Comparison of ENCODE assay signal across 5 cellular contexts in genomic region chr2:173737954-173738575, GRCh38.
DNase-seq lines count a peak whose midpoint lies in the region; ATAC-seq, FAIRE-seq and TF ChIP-seq lines count a peak whose summit lies in the region.
"Not testable (repeated sequence)": the region's sequence is repeated elsewhere in the genome, so short reads cannot be mapped to it uniquely, and the experiment has no call there.

No MANE protein-coding gene starts in this region.

- in situ Hi-C loops in HepG2 (cut with HindIII; ENCODE audit: extremely low pct_ligation_motif_present, low pct_unique_long_range_greater_than_20kb): not testable (repeated sequence)

- not testable (repeated sequence) for H3K4me2 ChIP-seq in HepG2 (ENCODE audit: low read depth, low read length)

- H3K79me2 ChIP-seq in HepG2 (ENCODE audit: insufficient read depth, low read length): not testable (repeated sequence)

- FAIRE-seq in endometrium (lab: Jason Lieb, UNC) (peak; percentile 37), small intestine (lab: Jason Lieb, UNC) (peak; percentile 10)
- not testable (repeated sequence) for FAIRE-seq in HepG2 (lab: Jason Lieb, UNC)

- not testable (repeated sequence) for TF ChIP-seq CTCF in HepG2 (CRISPR knock-in tag; IDR thresholded peaks at IDR 0.05)

- peaks cover 0 to 13% of the 10 kb centered on the region in 2 experiments; a peak in 1 of 5 replicates for H3K27me3 ChIP-seq in HepG2 (ENCODE audit: control insufficient read depth in 1 of 2, insufficient read depth in 2 of 2, low read length in 2 of 2)
- H3K27me3 ChIP-seq in small intestine (ENCODE audit: control insufficient read depth in 2 of 2, insufficient read depth in 2 of 2, low read length in 2 of 2): not testable (repeated sequence)

- not testable (repeated sequence) for H3K4me1 Mint-ChIP-seq in activated naive CD4-positive, alpha-beta T cell treated with anti-CD3 and anti-CD28 coated beads, Interleukin-2, amount 50 U/mL, for 24 hours

- not testable (repeated sequence) for H3K36me3 ChIP-seq in SK-N-MC (ENCODE audit: insufficient read depth, low read length); HepG2 (replicated peaks in 1 of 2; ENCODE audit: control insufficient read depth in 1 of 2, insufficient read depth in 2 of 2, low read length in 2 of 2); small intestine (ENCODE audit: control insufficient read depth in 2 of 2, insufficient read depth in 2 of 2, low read length in 2 of 2)

- 0 out of 2 replicates have a peak overlapping the region, but pooled peaks have one; percentile 28 for H3K27ac ChIP-seq in SK-N-MC
- not testable (repeated sequence) for H3K27ac ChIP-seq in HepG2 (ENCODE audit: extremely low read length, insufficient read depth, low read length); small intestine (ENCODE audit: low read depth in 1 of 2, low read length in 1 of 2)

- peak overlapping the region; percentile 61 for H3K27ac Mint-ChIP-seq in activated naive CD4-positive, alpha-beta T cell treated with anti-CD3 and anti-CD28 coated beads, Interleukin-2, amount 50 U/mL, for 24 hours

- not testable (repeated sequence) for H3K9me3 ChIP-seq in SK-N-MC (ENCODE audit: low read depth, low read length); HepG2 (ENCODE audit: low read length); small intestine (ENCODE audit: control insufficient read depth, low read depth)

- not testable (repeated sequence) for ATAC-seq in HepG2

- not testable (repeated sequence) for H3K4me3 Mint-ChIP-seq in activated naive CD4-positive, alpha-beta T cell treated with anti-CD3 and anti-CD28 coated beads, Interleukin-2, amount 50 U/mL, for 24 hours

- TF ChIP-seq POLR2A in HepG2 (IDR thresholded peaks at IDR 0.05; ENCODE audit: insufficient read depth in 1 of 2, low read depth in 2 of 2, low read length in 2 of 2): not testable (repeated sequence)

- not testable (repeated sequence) for H3K9ac ChIP-seq in SK-N-MC (ENCODE audit: insufficient read length); HepG2 (ENCODE audit: insufficient read depth, low read depth, low read length)

- TF ChIP-seq RAD21 in HepG2 (CRISPR knock-in tag; IDR thresholded peaks at IDR 0.05): not testable (repeated sequence)

- not testable (repeated sequence) for H3K9me3 Mint-ChIP-seq in activated naive CD4-positive, alpha-beta T cell treated with anti-CD3 and anti-CD28 coated beads, Interleukin-2, amount 50 U/mL, for 24 hours

- not testable (repeated sequence) for TF ChIP-seq EP300 in HepG2 (IDR thresholded peaks at IDR 0.05; ENCODE audit: low read depth in 2 of 2, low read length in 2 of 2); HepG2 (CRISPR knock-in tag; IDR thresholded peaks at IDR 0.05; ENCODE audit: borderline replicate concordance)

- H3K36me3 Mint-ChIP-seq in activated naive CD4-positive, alpha-beta T cell treated with anti-CD3 and anti-CD28 coated beads, Interleukin-2, amount 50 U/mL, for 24 hours: not testable (repeated sequence)

- POLR2A ChIA-PET in HepG2 (lab: Yijun Ruan, JAX): not testable (repeated sequence)

- peaks cover 16% of the 10 kb centered on the region for H3K27me3 Mint-ChIP-seq in activated naive CD4-positive, alpha-beta T cell treated with anti-CD3 and anti-CD28 coated beads, Interleukin-2, amount 50 U/mL, for 24 hours

- not testable (repeated sequence) for H3K4me1 ChIP-seq in HepG2 (ENCODE audit: insufficient read depth, low read length); small intestine (ENCODE audit: control insufficient read depth in 2 of 2, insufficient read depth in 1 of 2, low read depth in 1 of 2, low read length in 1 of 2)

- not testable (repeated sequence) for DNase-seq in SK-N-MC (ENCODE audit: low read depth, low spot score); HepG2 (ENCODE audit: low spot score); small intestine

- CTCF ChIA-PET in HepG2 (lab: Yijun Ruan, JAX; ENCODE audit: low intra/inter-chr PET ratio, low total read pairs): not testable (repeated sequence)

- intact Hi-C loops in HepG2 (cut with micrococcal nuclease; ENCODE audit: unreplicated experiment): not testable (repeated sequence)

- not testable (repeated sequence) for BruUV-seq in HepG2 (replicated peaks; lab: Mats Ljungman, UMichigan)

- not testable (repeated sequence) for H4K20me1 ChIP-seq in HepG2 (ENCODE audit: insufficient read depth, low read length)

- H3K4me3 ChIP-seq in SK-N-MC; HepG2 (replicated peaks in 1 of 3; ENCODE audit: insufficient read depth in 1 of 3, low read depth in 2 of 3, low read length in 3 of 3); small intestine (ENCODE audit: low read depth in 1 of 2, low read length in 2 of 2): not testable (repeated sequence)

- not testable (repeated sequence) for H2AFZ ChIP-seq in HepG2 (ENCODE audit: low read length)

TF ChIP-seq in HepG2, 621 proteins besides CTCF, POLR2A, EP300 and RAD21:
- TF ChIP-seq ZNF512 (CRISPR knock-in tag; IDR thresholded peaks at IDR 0.05): peak; percentile 70; the same call in 1 of the 2 replicates
